ENCODE assay signal across 10 cellular contexts in genomic region chr1:1359668-1360468, GRCh38. TPM values are rescaled to one million over a fixed set of nuclear protein-coding genes. Genes with fewer than 3 reads are reported as not detected.
DNase-seq lines count a peak whose midpoint lies in the region; ATAC-seq lines count a peak whose summit lies in the region.
"Had no signal": no experiment of that assay in that cellular context is flagged by ENCODE, and none has a peak within 500 bp of the region (broad histone marks: within the 10 kb centered on the region; RNA-seq: fewer than 3 reads in every experiment).

No MANE protein-coding gene starts in this region.

- peak overlapping the region; percentile 36 for H3K27ac ChIP-seq in temporal lobe (ENCODE audit: low read depth, low read length)

- peak; percentile 6 for ATAC-seq in left lobe of liver
- no peak for ATAC-seq in activated CD8-positive, alpha-beta memory T cell treated with anti-CD3 and anti-CD28 coated beads, Interleukin-2, amount 10 ng/mL, durations not matched to agents 7 days and 5 days
- ATAC-seq in stimulated activated naive CD8-positive, alpha-beta T cell treated with anti-CD3 and anti-CD28 coated beads, Interleukin-15, Interleukin-2, amounts not matched to agents 100 U/mL and 50 U/mL, for 24 hours: no peak

- no peak overlapping the region for H3K4me3 Mint-ChIP-seq in activated CD8-positive, alpha-beta memory T cell treated with anti-CD3 and anti-CD28 coated beads, Interleukin-2, amount 10 ng/mL, durations not matched to agents 7 days and 5 days
- no peak overlapping the region for H3K4me3 Mint-ChIP-seq in activated T-helper 2 cell treated with anti-CD3 and anti-CD28 coated beads, Interferon-gamma antibody, Interleukin-2, Interleukin-4, amounts not matched to agents 10 μg/mL and 5 μg/mL and 100 μg/mL, durations not matched to agents 14 hours and 24 hours and 36 hours (ENCODE audit: low read depth)

- peak; percentile 65 for DNase-seq in HK-2 (ENCODE audit: unreplicated experiment)
- peak; percentile 79 for DNase-seq in brain pericyte (ENCODE audit: low read depth, low spot score)
- peak; percentile 40 for DNase-seq in left lobe of liver (ENCODE audit: low spot score)
- DNase-seq in central memory CD4-positive, alpha-beta T cell: no peak
- no peak for DNase-seq in activated CD8-positive, alpha-beta memory T cell treated with anti-CD3 and anti-CD28 coated beads, Interleukin-2, amount 10 ng/mL, durations not matched to agents 7 days and 5 days
- DNase-seq in stimulated activated naive CD8-positive, alpha-beta T cell treated with anti-CD3 and anti-CD28 coated beads, Interleukin-15, Interleukin-2, amounts not matched to agents 100 U/mL and 50 U/mL, for 24 hours: no peak
- no peak for DNase-seq in activated T-helper 2 cell treated with anti-CD3 and anti-CD28 coated beads, Interferon-gamma antibody, Interleukin-2, Interleukin-4, amounts not matched to agents 10 μg/mL and 5 μg/mL and 100 μg/mL, durations not matched to agents 14 hours and 24 hours and 36 hours (ENCODE audit: low spot score)
- DNase-seq: naive B cell, NCI-H146 had no signal

- CTCF ChIA-PET in activated CD8-positive, alpha-beta memory T cell treated with anti-CD3 and anti-CD28 coated beads, Interleukin-2, amount 10 ng/mL, durations not matched to agents 7 days and 5 days (lab: Charles Lee): interaction anchor here (1.5 kb wide), 2 partner anchors 9 to 12 kb away, joined by 3 to 7 read pairs; no protein-coding TSS in a partner anchor

- no peaks in the 10 kb centered on the region for H3K9me3 Mint-ChIP-seq in activated CD8-positive, alpha-beta memory T cell treated with anti-CD3 and anti-CD28 coated beads, Interleukin-2, amount 10 ng/mL, durations not matched to agents 7 days and 5 days (ENCODE audit: low read depth)
- no peaks in the 10 kb centered on the region for H3K9me3 Mint-ChIP-seq in activated T-helper 2 cell treated with anti-CD3 and anti-CD28 coated beads, Interferon-gamma antibody, Interleukin-2, Interleukin-4, amounts not matched to agents 10 μg/mL and 5 μg/mL and 100 μg/mL, durations not matched to agents 14 hours and 24 hours and 36 hours
- H3K9me3 Mint-ChIP-seq: naive B cell had no signal

- H3K36me3 Mint-ChIP-seq in activated CD8-positive, alpha-beta memory T cell treated with anti-CD3 and anti-CD28 coated beads, Interleukin-2, amount 10 ng/mL, durations not matched to agents 7 days and 5 days: no peaks in the 10 kb centered on the region
- H3K36me3 Mint-ChIP-seq in activated T-helper 2 cell treated with anti-CD3 and anti-CD28 coated beads, Interferon-gamma antibody, Interleukin-2, Interleukin-4, amounts not matched to agents 10 μg/mL and 5 μg/mL and 100 μg/mL, durations not matched to agents 14 hours and 24 hours and 36 hours (ENCODE audit: low read depth): no peaks in the 10 kb centered on the region

- peaks cover 8% of the 10 kb centered on the region for H3K4me1 Mint-ChIP-seq in activated CD8-positive, alpha-beta memory T cell treated with anti-CD3 and anti-CD28 coated beads, Interleukin-2, amount 10 ng/mL, durations not matched to agents 7 days and 5 days
- H3K4me1 Mint-ChIP-seq in activated T-helper 2 cell treated with anti-CD3 and anti-CD28 coated beads, Interferon-gamma antibody, Interleukin-2, Interleukin-4, amounts not matched to agents 10 μg/mL and 5 μg/mL and 100 μg/mL, durations not matched to agents 14 hours and 24 hours and 36 hours (ENCODE audit: low read depth): peaks cover 6% of the 10 kb centered on the region

- no peak overlapping the region for H3K27ac Mint-ChIP-seq in activated CD8-positive, alpha-beta memory T cell treated with anti-CD3 and anti-CD28 coated beads, Interleukin-2, amount 10 ng/mL, durations not matched to agents 7 days and 5 days
- no peak overlapping the region for H3K27ac Mint-ChIP-seq in activated T-helper 2 cell treated with anti-CD3 and anti-CD28 coated beads, Interferon-gamma antibody, Interleukin-2, Interleukin-4, amounts not matched to agents 10 μg/mL and 5 μg/mL and 100 μg/mL, durations not matched to agents 14 hours and 24 hours and 36 hours

- intact Hi-C loops in activated T-helper 2 cell treated with anti-CD3 and anti-CD28 coated beads, Interferon-gamma antibody, Interleukin-2, Interleukin-4, amounts not matched to agents 10 μg/mL and 5 μg/mL and 100 μg/mL, durations not matched to agents 14 hours and 24 hours and 36 hours (cut with micrococcal nuclease): no loop called here

- no peaks in the 10 kb centered on the region for H3K27me3 Mint-ChIP-seq in activated CD8-positive, alpha-beta memory T cell treated with anti-CD3 and anti-CD28 coated beads, Interleukin-2, amount 10 ng/mL, durations not matched to agents 7 days and 5 days
- H3K27me3 Mint-ChIP-seq in activated T-helper 2 cell treated with anti-CD3 and anti-CD28 coated beads, Interferon-gamma antibody, Interleukin-2, Interleukin-4, amounts not matched to agents 10 μg/mL and 5 μg/mL and 100 μg/mL, durations not matched to agents 14 hours and 24 hours and 36 hours (ENCODE audit: low read depth): peaks cover 18% of the 10 kb centered on the region

RNA-seq across cellular contexts. Expression of gene MXRA8, which starts 1.5 kb away (rescaled TPM):
- total RNA-seq in left lobe of liver (4.5 TPM), temporal lobe (11.3 TPM)
- under 1 TPM in 1 of 2 experiments, not detected in 1; 0.61 TPM for total RNA-seq in activated CD8-positive, alpha-beta memory T cell treated with anti-CD3 and anti-CD28 coated beads, Interleukin-2, amount 10 ng/mL, durations not matched to agents 7 days and 5 days
- total RNA-seq in activated T-helper 2 cell treated with anti-CD3 and anti-CD28 coated beads, Interferon-gamma antibody, Interleukin-2, Interleukin-4, amounts not matched to agents 10 μg/mL and 5 μg/mL and 100 μg/mL, durations not matched to agents 14 hours and 24 hours and 36 hours: 0.21 TPM in 1 of 2 replicates, not detected in the other

RNA-seq across cellular contexts. Expression of gene DVL1, which starts 10.7 kb away (rescaled TPM):
- total RNA-seq in left lobe of liver (50.4 TPM), temporal lobe (43.3 TPM)
- total RNA-seq in activated CD8-positive, alpha-beta memory T cell treated with anti-CD3 and anti-CD28 coated beads, Interleukin-2, amount 10 ng/mL, durations not matched to agents 7 days and 5 days: 10 to 100 TPM; 35.2 to 42.0 TPM
- total RNA-seq in activated T-helper 2 cell treated with anti-CD3 and anti-CD28 coated beads, Interferon-gamma antibody, Interleukin-2, Interleukin-4, amounts not matched to agents 10 μg/mL and 5 μg/mL and 100 μg/mL, durations not matched to agents 14 hours and 24 hours and 36 hours: 53.8 and 60.7 TPM in 2 replicates

RNA-seq across cellular contexts. Expression of gene AURKAIP1, which starts 15.1 kb away (rescaled TPM):
- total RNA-seq in left lobe of liver (130 TPM), temporal lobe (35.4 TPM)
- total RNA-seq in activated CD8-positive, alpha-beta memory T cell treated with anti-CD3 and anti-CD28 coated beads, Interleukin-2, amount 10 ng/mL, durations not matched to agents 7 days and 5 days: 100 to 1,000 TPM; 139 to 141 TPM
- total RNA-seq in activated T-helper 2 cell treated with anti-CD3 and anti-CD28 coated beads, Interferon-gamma antibody, Interleukin-2, Interleukin-4, amounts not matched to agents 10 μg/mL and 5 μg/mL and 100 μg/mL, durations not matched to agents 14 hours and 24 hours and 36 hours: 133 TPM in 2 replicates

RNA-seq across cellular contexts. Expression of gene TAS1R3, which starts 28.8 kb away (rescaled TPM):
- total RNA-seq in left lobe of liver: 0.30 TPM
- 0.49 TPM for total RNA-seq in temporal lobe
- under 1 TPM; 0.77 to 0.82 TPM for total RNA-seq in activated CD8-positive, alpha-beta memory T cell treated with anti-CD3 and anti-CD28 coated beads, Interleukin-2, amount 10 ng/mL, durations not matched to agents 7 days and 5 days
- 0.32 and 0.44 TPM in 2 replicates for total RNA-seq in activated T-helper 2 cell treated with anti-CD3 and anti-CD28 coated beads, Interferon-gamma antibody, Interleukin-2, Interleukin-4, amounts not matched to agents 10 μg/mL and 5 μg/mL and 100 μg/mL, durations not matched to agents 14 hours and 24 hours and 36 hours

RNA-seq across cellular contexts. Expression of gene CPTP, which starts 35.3 kb away (rescaled TPM):
- total RNA-seq in left lobe of liver: 40.0 TPM
- 10.6 TPM for total RNA-seq in temporal lobe
- 10 to 100 TPM; 17.6 to 18.5 TPM for total RNA-seq in activated CD8-positive, alpha-beta memory T cell treated with anti-CD3 and anti-CD28 coated beads, Interleukin-2, amount 10 ng/mL, durations not matched to agents 7 days and 5 days
- total RNA-seq in activated T-helper 2 cell treated with anti-CD3 and anti-CD28 coated beads, Interferon-gamma antibody, Interleukin-2, Interleukin-4, amounts not matched to agents 10 μg/mL and 5 μg/mL and 100 μg/mL, durations not matched to agents 14 hours and 24 hours and 36 hours: 12.1 and 13.1 TPM in 2 replicates

Comparison
In these comparisons a context has a peak if more than half of its experiments do, and no peak if none do; other contexts are left out.
1. DNase-seq: peak in HK-2 (single experiment), brain pericyte (single experiment) and left lobe of liver (single experiment); none in central memory CD4-positive, alpha-beta T cell (single experiment), activated CD8-positive, alpha-beta memory T cell treated with anti-CD3 and anti-CD28 coated beads, Interleukin-2, amount 10 ng/mL, durations not matched to agents 7 days and 5 days (single experiment), stimulated activated naive CD8-positive, alpha-beta T cell treated with anti-CD3 and anti-CD28 coated beads, Interleukin-15, Interleukin-2, amounts not matched to agents 100 U/mL and 50 U/mL, for 24 hours (single experiment) and activated T-helper 2 cell treated with anti-CD3 and anti-CD28 coated beads, Interferon-gamma antibody, Interleukin-2, Interleukin-4, amounts not matched to agents 10 μg/mL and 5 μg/mL and 100 μg/mL, durations not matched to agents 14 hours and 24 hours and 36 hours (single experiment).